26 cellular contexts compared by ENCODE assay signal in the genomic region with DNA sequence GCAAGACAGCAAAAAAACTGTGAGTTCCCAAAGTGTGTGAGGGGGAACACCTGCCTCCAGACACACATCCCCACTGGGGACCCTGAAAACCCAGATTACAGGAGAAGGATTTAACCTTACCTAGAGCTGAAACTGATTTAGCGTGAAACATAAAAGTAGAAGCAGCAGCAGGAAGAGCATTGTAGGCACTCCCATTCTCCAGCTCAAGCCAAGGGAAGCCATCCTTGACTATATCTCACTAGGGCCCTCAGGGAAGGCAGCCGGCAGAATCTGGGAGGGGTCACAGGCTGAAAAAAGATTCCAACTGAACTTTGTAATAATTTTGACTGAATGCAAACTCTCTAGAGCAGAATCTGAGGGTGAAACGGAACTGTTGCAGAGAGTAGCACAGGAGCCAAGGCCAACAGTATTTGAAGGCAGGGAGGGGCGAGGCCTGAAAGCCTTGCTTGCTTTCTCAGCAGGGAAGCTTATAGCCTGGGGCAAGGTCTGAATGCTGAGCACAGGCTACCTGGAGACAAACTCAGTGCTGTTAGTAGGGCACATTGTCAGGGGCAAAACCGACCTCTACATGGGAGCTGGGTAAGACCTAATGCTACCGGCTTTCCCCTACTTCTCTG.
DNase-seq lines count a peak whose midpoint lies in the region; ATAC-seq and TF ChIP-seq lines count a peak whose summit lies in the region.
"Had no signal": no experiment of that assay in that cellular context is flagged by ENCODE, and none has a peak within 500 bp of the region (broad histone marks: within the 10 kb centered on the region; RNA-seq: fewer than 3 reads in every experiment).

No MANE protein-coding gene starts in this region.

- H3K36me3 ChIP-seq in HUES6 (ENCODE audit: control insufficient read depth, insufficient read depth, low read length) (no peaks in the 10 kb centered on the region), NT2/D1 (ENCODE audit: insufficient read depth, insufficient read length, low read length) (no peaks in the 10 kb centered on the region), iPS DF 6.9 (ENCODE audit: control insufficient read depth, insufficient read depth, low read length) (no peaks in the 10 kb centered on the region), MM.1S (replicated peaks; ENCODE audit: insufficient read depth, low read length) (no peaks in the 10 kb centered on the region), tibial artery (no peaks in the 10 kb centered on the region)
- H3K36me3 ChIP-seq: adrenal gland, lower lobe of right lung, neutrophil had no signal

- H3K9me2 ChIP-seq in MM.1S (replicated peaks; ENCODE audit: insufficient read depth, low read length) = no peaks in the 10 kb centered on the region

- H3K27ac ChIP-seq in HUES6 (ENCODE audit: low read depth, low read length) (no peak overlapping the region), iPS DF 6.9 (ENCODE audit: low read length) (no peak overlapping the region), MM.1S (ENCODE audit: low read length) (no peak overlapping the region), tibial artery (no peak overlapping the region)
- H3K27ac ChIP-seq: adrenal gland, dorsolateral prefrontal cortex, lower lobe of right lung, neutrophil, psoas muscle, testis had no signal

- peak; percentile 75 for DNase-seq in COLO668 (lab: John Stamatoyannopoulos, UW; ENCODE audit: unreplicated experiment)
- peak; percentile 47 for DNase-seq in NT2/D1 (ENCODE audit: low read depth, low spot score)
- peak; percentile 20 for DNase-seq in iPS DF 6.9 (ENCODE audit: low read depth, low spot score)
- DNase-seq in MM.1S = no peak
- DNase-seq in tibial artery = no peak
- DNase-seq: activated CD8-positive, alpha-beta T cell treated with anti-CD3 and anti-CD28 coated beads for 36 hours; activated gamma-delta T cell treated with Interleukin-2 at 50 U/mL for 16 hours; activated T-cell treated with anti-CD3 and anti-CD28 coated beads for 4 hours; adrenal gland; DMS 273 treated with DMSO at 0.1 percent for 48 hours; dorsolateral prefrontal cortex; GDM1; lower lobe of right lung; NCI-H1048; NCI-H524 treated with DMSO at 0.1 percent for 48 hours; psoas muscle; SHP77 treated with DMSO at 0.1 percent for 48 hours; small intestine; stimulated activated naive B cell treated with anti-CD40 and anti-IgM and Interleukin-4, amounts not matched to agents 10 μg/mL and 1 μg/mL and 100 μg/mL, for 72 hours; testis had no signal

- H2AFZ ChIP-seq in MM.1S (ENCODE audit: low read length) = no peak overlapping the region

- no peaks in the 10 kb centered on the region for H4K20me1 ChIP-seq in MM.1S (ENCODE audit: insufficient read depth, low read length)

- no peaks in the 10 kb centered on the region for H3K9me3 ChIP-seq in HUES6 (ENCODE audit: control insufficient read depth, insufficient read depth, low read depth, low read length)
- peaks cover 10% of the 10 kb centered on the region; the same call in 1 of the 2 replicates for H3K9me3 ChIP-seq in NT2/D1 (ENCODE audit: insufficient read depth, low read length)
- H3K9me3 ChIP-seq in iPS DF 6.9 (ENCODE audit: control insufficient read depth, insufficient read depth, low read length) = no peaks in the 10 kb centered on the region
- no peaks in the 10 kb centered on the region for H3K9me3 ChIP-seq in MM.1S (replicated peaks; ENCODE audit: insufficient read depth, low read length)
- no peaks in the 10 kb centered on the region for H3K9me3 ChIP-seq in tibial artery
- H3K9me3 ChIP-seq: adrenal gland, lower lobe of right lung, neutrophil, psoas muscle, testis had no signal

- H3K9ac ChIP-seq in HUES6 (ENCODE audit: low read length) = no peak overlapping the region
- H3K9ac ChIP-seq in NT2/D1 (ENCODE audit: insufficient read length, low read depth) = peak overlapping the region; percentile 13
- no peak overlapping the region for H3K9ac ChIP-seq in MM.1S (ENCODE audit: low read length)

- ATAC-seq in GM19035 (IDR thresholded peaks at IDR 0.05; ENCODE audit: unreplicated experiment) = no peak
- no peak for ATAC-seq in HG03442 (IDR thresholded peaks at IDR 0.05; ENCODE audit: unreplicated experiment)
- ATAC-seq: activated CD4-positive, CD25-positive, alpha-beta regulatory T cell treated with anti-CD3 and anti-CD28 coated beads, Interleukin-2, amount 50 U/mL, for 24 hours; activated CD8-positive, alpha-beta T cell treated with anti-CD3 and anti-CD28 coated beads for 36 hours; HCT116; lower lobe of right lung; psoas muscle; stimulated activated naive B cell treated with anti-CD40 and anti-IgM and Interleukin-4, amounts not matched to agents 10 μg/mL and 1 μg/mL and 100 μg/mL, for 72 hours had no signal

- H3K4me1 ChIP-seq in HUES6 (ENCODE audit: control insufficient read depth, insufficient read depth, low read length) (peaks cover 16% of the 10 kb centered on the region), NT2/D1 (ENCODE audit: insufficient read depth, insufficient read length) (peaks cover 7% of the 10 kb centered on the region), iPS DF 6.9 (ENCODE audit: control insufficient read depth, insufficient read depth, low read length) (0 out of 2 replicates have a peak, but pooled peaks cover 2% of the 10 kb centered on the region), MM.1S (ENCODE audit: low read length) (no peaks in the 10 kb centered on the region), tibial artery (no peaks in the 10 kb centered on the region)
- H3K4me1 ChIP-seq: adrenal gland, lower lobe of right lung, psoas muscle, testis had no signal

- intact Hi-C loops in tibial artery (cut with DNase I; ENCODE audit: low total_unique reads) = no loop called here

- TF ChIP-seq CTCF in MM.1S (IDR thresholded peaks at IDR 0.05; ENCODE audit: low read length) (no peak), tibial artery (IDR thresholded peaks at IDR 0.05) (no peak)

- H3K27me3 ChIP-seq in HUES6 (ENCODE audit: control insufficient read depth, insufficient read depth, low read length) = no peaks in the 10 kb centered on the region
- no peaks in the 10 kb centered on the region for H3K27me3 ChIP-seq in NT2/D1 (ENCODE audit: insufficient read depth, insufficient read length)
- no peaks in the 10 kb centered on the region for H3K27me3 ChIP-seq in iPS DF 6.9 (ENCODE audit: control insufficient read depth, insufficient read depth, low read length)
- H3K27me3 ChIP-seq in MM.1S (replicated peaks; ENCODE audit: insufficient read depth, low read length) = no peaks in the 10 kb centered on the region
- no peaks in the 10 kb centered on the region for H3K27me3 ChIP-seq in tibial artery
- H3K27me3 ChIP-seq: adrenal gland, neutrophil, testis had no signal

- H3K4me3 ChIP-seq in HUES6 (ENCODE audit: low read depth, low read length) = peak overlapping the region; percentile 17
- H3K4me3 ChIP-seq in NT2/D1 (ENCODE audit: insufficient read length, low read depth) = no peak overlapping the region
- no peak overlapping the region for H3K4me3 ChIP-seq in iPS DF 6.9 (ENCODE audit: low read length)
- no peak overlapping the region for H3K4me3 ChIP-seq in MM.1S (ENCODE audit: low read length)
- H3K4me3 ChIP-seq in tibial artery = no peak overlapping the region
- H3K4me3 ChIP-seq: adrenal gland, dorsolateral prefrontal cortex, lower lobe of right lung, psoas muscle, testis had no signal

- no peak overlapping the region for H3K4me2 ChIP-seq in MM.1S (ENCODE audit: low read depth, low read length)

- WGBS in iPS DF 6.9 (ENCODE audit: insufficient coverage, insufficient read length) = no CpG with 5 or more reads among the region's 6 CpGs

- H3F3A ChIP-seq in MM.1S (ENCODE audit: insufficient read depth, low read length) = no peaks in the 10 kb centered on the region

- H3K79me2 ChIP-seq in MM.1S (ENCODE audit: low read length) = peaks cover 9% of the 10 kb centered on the region

Comparison
In these comparisons a context has a peak if more than half of its experiments do, and no peak if none do; other contexts are left out.
1. DNase-seq: peak in COLO668 (single experiment), NT2/D1 (single experiment) and iPS DF 6.9 (single experiment); none in MM.1S (single experiment) and tibial artery (0 of 2).